ENCODE assay signal across 18 cellular contexts in the genomic region with DNA sequence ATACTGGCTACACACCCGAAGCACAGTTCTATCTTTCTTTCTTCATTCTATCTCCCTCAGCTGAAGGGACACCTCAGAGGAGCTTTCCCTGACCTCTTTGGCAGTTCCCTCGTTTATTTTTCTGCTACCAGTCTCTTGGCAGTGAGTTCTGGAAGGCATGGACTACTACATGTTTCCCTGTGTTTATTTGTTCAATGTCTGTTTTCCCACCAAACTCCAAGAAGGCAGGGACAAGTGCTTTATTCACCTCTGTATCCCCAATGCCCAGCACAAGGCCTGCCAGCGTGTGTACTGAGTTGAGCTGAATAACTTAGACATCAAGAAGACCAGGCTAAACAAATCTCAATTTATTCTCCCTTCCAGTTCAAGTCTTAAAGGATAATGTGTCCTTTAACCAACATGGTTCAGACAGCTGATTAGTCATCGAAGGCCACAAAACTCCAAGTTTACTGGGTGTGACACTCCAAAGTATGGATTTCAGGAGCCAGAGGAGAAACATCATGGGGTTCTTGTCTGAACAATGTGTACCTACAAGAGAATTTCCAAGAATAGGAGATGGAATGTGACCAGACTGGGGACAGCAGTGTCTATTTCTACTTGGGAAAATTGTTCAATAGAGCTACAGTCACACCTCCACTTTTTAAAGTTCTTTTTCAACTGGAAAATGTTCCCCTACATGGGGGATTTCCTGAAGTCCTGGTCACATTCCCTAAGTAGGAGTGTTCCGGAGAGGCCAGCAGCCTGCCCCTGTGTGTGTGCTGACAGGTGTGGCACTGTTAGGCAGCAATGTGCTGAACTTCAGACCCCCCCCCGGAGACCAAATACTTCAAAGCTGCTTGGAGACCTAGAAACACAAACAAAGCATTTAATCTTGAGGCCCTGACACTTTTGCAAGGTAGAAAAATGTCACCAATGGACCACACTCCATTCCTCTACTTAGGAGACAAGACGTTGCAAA.
DNase-seq lines count a peak whose midpoint lies in the region; ATAC-seq, FAIRE-seq and TF ChIP-seq lines count a peak whose summit lies in the region.
"Had no signal": no experiment of that assay in that cellular context is flagged by ENCODE, and none has a peak within 500 bp of the region (broad histone marks: within the 10 kb centered on the region; RNA-seq: fewer than 3 reads in every experiment).

No MANE protein-coding gene starts in this region.

- no peaks in the 10 kb centered on the region for H3K27me3 Mint-ChIP-seq in activated CD4-positive, alpha-beta memory T cell treated with anti-CD3 and anti-CD28 coated beads for 36 hours
- H3K27me3 Mint-ChIP-seq: brain, IgD-negative memory B cell had no signal

- no peaks in the 10 kb centered on the region for H3K4me1 Mint-ChIP-seq in activated CD4-positive, alpha-beta memory T cell treated with anti-CD3 and anti-CD28 coated beads for 36 hours (ENCODE audit: low read depth)

- peak; percentile 39 for TF ChIP-seq EP300 in esophagus muscularis mucosa (IDR thresholded peaks at IDR 0.05)

- WGBS in esophagus muscularis mucosa = 39% methylated on average over 7 of the region's 7 CpGs
- WGBS in right lobe of liver (ENCODE audit: insufficient coverage, low coverage, low lambda C conversion rate, missing lambda C conversion rate) = 45% methylated on average over 6 of the region's 7 CpGs
- WGBS in small intestine, 3 donors = 26 to 50% (median 32%) methylated on average over 7 of the region's 7 CpGs

- TF ChIP-seq CTCF in esophagus muscularis mucosa (IDR thresholded peaks at IDR 0.05) (no peak), right lobe of liver (IDR thresholded peaks at IDR 0.05) (no peak)

- H3K9me3 Mint-ChIP-seq in activated CD4-positive, alpha-beta memory T cell treated with anti-CD3 and anti-CD28 coated beads for 36 hours = no peaks in the 10 kb centered on the region
- H3K9me3 Mint-ChIP-seq: endodermal cell, IgD-negative memory B cell had no signal

- H3K27ac Mint-ChIP-seq in activated CD4-positive, alpha-beta memory T cell treated with anti-CD3 and anti-CD28 coated beads for 36 hours = no peak overlapping the region
- H3K27ac Mint-ChIP-seq: brain; endodermal cell; IgD-negative memory B cell; naive thymus-derived CD4-positive, alpha-beta T cell had no signal

- no peak overlapping the region for H3K4me3 Mint-ChIP-seq in activated CD4-positive, alpha-beta memory T cell treated with anti-CD3 and anti-CD28 coated beads for 36 hours
- H3K4me3 Mint-ChIP-seq: brain; endodermal cell; IgD-negative memory B cell; naive thymus-derived CD4-positive, alpha-beta T cell had no signal

- intact Hi-C loops in esophagus muscularis mucosa (cut with DNase I) = no loop called here
- intact Hi-C loops in right lobe of liver (cut with DNase I) = no loop called here
- intact Hi-C loops in activated CD4-positive, alpha-beta memory T cell treated with anti-CD3 and anti-CD28 coated beads for 36 hours (cut with micrococcal nuclease) = no loop called here

- CTCF ChIA-PET in activated CD4-positive, alpha-beta memory T cell treated with anti-CD3 and anti-CD28 coated beads for 36 hours (lab: Charles Lee) = no interaction called here

- TF ChIP-seq POLR2A in esophagus muscularis mucosa (IDR thresholded peaks at IDR 0.05; ENCODE audit: low read depth) (no peak), right lobe of liver (IDR thresholded peaks at IDR 0.05) (no peak)

- DNase-seq in LoVo (ENCODE audit: low spot score) (peak; percentile 9), esophagus muscularis mucosa (ENCODE audit: extremely low spot score) (no peak), right lobe of liver (no peak), small intestine (peak; percentile 60), dermis blood vessel endothelial cell (no peak), OCI-M1 (lab: John Stamatoyannopoulos, UW) (no peak)
- no peak for DNase-seq in activated CD4-positive, alpha-beta memory T cell treated with anti-CD3 and anti-CD28 coated beads for 36 hours
- DNase-seq: activated gamma-delta T cell; endodermal cell; GOT3; naive thymus-derived CD4-positive, alpha-beta T cell; NCI-H510A; stimulated activated naive CD4-positive, alpha-beta T cell had no signal

- H3K27me3 ChIP-seq in esophagus muscularis mucosa = no peaks in the 10 kb centered on the region
- no peaks in the 10 kb centered on the region for H3K27me3 ChIP-seq in right lobe of liver
- no peaks in the 10 kb centered on the region for H3K27me3 ChIP-seq in small intestine (ENCODE audit: control insufficient read depth in 2 of 2, insufficient read depth in 2 of 2, low read length in 2 of 2)

- no peaks in the 10 kb centered on the region for H3K36me3 ChIP-seq in esophagus muscularis mucosa
- H3K36me3 ChIP-seq in right lobe of liver = no peaks in the 10 kb centered on the region
- H3K36me3 ChIP-seq in small intestine (ENCODE audit: control insufficient read depth in 2 of 2, insufficient read depth in 2 of 2, low read length in 2 of 2) = no peaks in the 10 kb centered on the region

- no peaks in the 10 kb centered on the region for H3K36me3 Mint-ChIP-seq in activated CD4-positive, alpha-beta memory T cell treated with anti-CD3 and anti-CD28 coated beads for 36 hours
- H3K36me3 Mint-ChIP-seq: brain; IgD-negative memory B cell; naive thymus-derived CD4-positive, alpha-beta T cell had no signal

- H3K4me1 ChIP-seq in esophagus muscularis mucosa (peaks cover 9 to 21% (median 17%) of the 10 kb centered on the region in 4 donors), right lobe of liver (no peaks in the 10 kb centered on the region), small intestine (ENCODE audit: control insufficient read depth in 2 of 2, insufficient read depth in 1 of 2, low read depth in 1 of 2, low read length in 1 of 2) (peaks cover 0 to 4% of the 10 kb centered on the region in 2 donors)

- H3K4me3 ChIP-seq in esophagus muscularis mucosa (no peak overlapping the region), right lobe of liver (no peak overlapping the region), small intestine (ENCODE audit: low read depth in 1 of 2, low read length in 2 of 2) (no peak overlapping the region)

- POLR2A ChIA-PET in activated CD4-positive, alpha-beta memory T cell treated with anti-CD3 and anti-CD28 coated beads for 36 hours (lab: Charles Lee) = no interaction called here

- H3K9me3 ChIP-seq in esophagus muscularis mucosa (no peaks in the 10 kb centered on the region), right lobe of liver (no peaks in the 10 kb centered on the region), small intestine (ENCODE audit: control insufficient read depth, low read depth) (no peaks in the 10 kb centered on the region)

- FAIRE-seq in small intestine (lab: Jason Lieb, UNC) = no peak
- FAIRE-seq: islet of Langerhans had no signal

- H3K27ac ChIP-seq in esophagus muscularis mucosa (replicated peaks in 1 of 4) (peak overlapping the region; percentile 48 to 68 (median 58)), right lobe of liver (no peak overlapping the region), small intestine (ENCODE audit: low read depth in 1 of 2, low read length in 1 of 2) (no peak overlapping the region)

- peak; percentile 44 to 89 (median 72) for ATAC-seq in right lobe of liver
- no peak for ATAC-seq in GM18517 (IDR thresholded peaks at IDR 0.05; ENCODE audit: unreplicated experiment)
- ATAC-seq: naive thymus-derived CD4-positive, alpha-beta T cell; SK-N-SH treated with all-trans-retinoic acid at 6 μM for 48 hours had no signal

Comparison
In these comparisons a context has a peak if more than half of its experiments do, and no peak if none do; other contexts are left out.
1. DNase-seq: peak in LoVo (single experiment) and small intestine (single experiment); none in esophagus muscularis mucosa (single experiment), right lobe of liver (0 of 3), activated CD4-positive, alpha-beta memory T cell treated with anti-CD3 and anti-CD28 coated beads for 36 hours (single experiment), dermis blood vessel endothelial cell (single experiment) and OCI-M1 (single experiment).
2. H3K27ac ChIP-seq: peak in esophagus muscularis mucosa (4 of 4); none in right lobe of liver (0 of 3) and small intestine (0 of 2).